ENCODE assay signal across 8 cellular contexts in genomic region chr11:134332189-134332631, GRCh38. TPM values are rescaled to one million over a fixed set of nuclear protein-coding genes. Genes with fewer than 3 reads are reported as not detected.
DNase-seq lines count a peak whose midpoint lies in the region; ATAC-seq and TF ChIP-seq lines count a peak whose summit lies in the region.

No MANE protein-coding gene starts in this region.

- DNase-seq in NCI-H345 (lab: John Stamatoyannopoulos, UW) = peak; percentile 58
- DNase-seq in NCI-H345 treated with DMSO at 0.1 percent for 48 hours (lab: John Stamatoyannopoulos, UW; ENCODE audit: unreplicated experiment) = no peak
- peak; percentile 28 for DNase-seq in HK-2 (ENCODE audit: unreplicated experiment)
- no peak for DNase-seq in activated naive CD4-positive, alpha-beta T cell treated with anti-CD3 and anti-CD28 coated beads, Interleukin-2, amount 50 U/mL, for 72 hours (ENCODE audit: low spot score in 2 of 2)
- peak; percentile 72 for DNase-seq in iPS-NIHi11 (ENCODE audit: low spot score)
- peak; percentile 9 for DNase-seq in stimulated activated CD4-positive, alpha-beta T cell treated with anti-CD3 and anti-CD28 coated beads, Interleukin-1b, Interleukin-23, amount 100 ng/mL, for 48 hours
- DNase-seq in NCI-H187 treated with DMSO at 0.1 percent for 48 hours (lab: John Stamatoyannopoulos, UW) = no peak
- DNase-seq in GM10248 (ENCODE audit: extremely low spot score) = no peak

- H3K9me3 Mint-ChIP-seq in activated naive CD4-positive, alpha-beta T cell treated with anti-CD3 and anti-CD28 coated beads, Interleukin-2, amount 50 U/mL, for 72 hours = no peaks in the 10 kb centered on the region

- TF ChIP-seq CTCF in GM10248 (IDR thresholded peaks at IDR 0.05; ENCODE audit: control extremely low read depth, extremely low read depth, low read depth, missing control alignments) = no peak

- peak; percentile 38 to 46 for ATAC-seq in activated naive CD4-positive, alpha-beta T cell treated with anti-CD3 and anti-CD28 coated beads, Interleukin-2, amount 50 U/mL, for 72 hours

- POLR2A ChIA-PET in GM10248 (lab: Yijun Ruan, JAX) = no interaction called here

- no peak overlapping the region for H3K27ac Mint-ChIP-seq in activated naive CD4-positive, alpha-beta T cell treated with anti-CD3 and anti-CD28 coated beads, Interleukin-2, amount 50 U/mL, for 72 hours

- CTCF ChIA-PET in GM10248 (lab: Yijun Ruan, JAX) = interaction anchor here (0.9 kb wide), 2 partner anchors 9 to 17 kb away, joined by 3 read pairs; no protein-coding TSS in a partner anchor

- H3K36me3 Mint-ChIP-seq in activated naive CD4-positive, alpha-beta T cell treated with anti-CD3 and anti-CD28 coated beads, Interleukin-2, amount 50 U/mL, for 72 hours = no peaks in the 10 kb centered on the region

RNA-seq across cellular contexts. Expression of gene GLB1L2, which starts 0.4 kb away (rescaled TPM):
- total RNA-seq in activated naive CD4-positive, alpha-beta T cell treated with anti-CD3 and anti-CD28 coated beads, Interleukin-2, amount 50 U/mL, for 72 hours = 1 to 10 TPM; 2.4 to 4.9 TPM

RNA-seq across cellular contexts. Expression of gene GLB1L3, which starts 56.0 kb away (rescaled TPM):
- 10 to 100 TPM in 1 of 2 donors, 1 to 10 TPM in 1; 7.3 to 19.3 TPM for total RNA-seq in activated naive CD4-positive, alpha-beta T cell treated with anti-CD3 and anti-CD28 coated beads, Interleukin-2, amount 50 U/mL, for 72 hours

Comparison
In these comparisons a context has a peak if more than half of its experiments do, and no peak if none do; other contexts are left out.
1. DNase-seq: peak in NCI-H345 (single experiment), HK-2 (single experiment), iPS-NIHi11 (single experiment) and stimulated activated CD4-positive, alpha-beta T cell treated with anti-CD3 and anti-CD28 coated beads, Interleukin-1b, Interleukin-23, amount 100 ng/mL, for 48 hours (single experiment); none in NCI-H345 treated with DMSO at 0.1 percent for 48 hours (single experiment), activated naive CD4-positive, alpha-beta T cell treated with anti-CD3 and anti-CD28 coated beads, Interleukin-2, amount 50 U/mL, for 72 hours (0 of 2), NCI-H187 treated with DMSO at 0.1 percent for 48 hours (single experiment) and GM10248 (single experiment).